ENCODE assay signal across 8 cellular contexts in genomic region chr12:42237853-42238239, GRCh38. TPM values are rescaled to one million over a fixed set of nuclear protein-coding genes. Genes with fewer than 3 reads are reported as not detected.
DNase-seq lines count a peak whose midpoint lies in the region; ATAC-seq and TF ChIP-seq lines count a peak whose summit lies in the region.

No MANE protein-coding gene starts in this region.

- POLR2A ChIA-PET in Caco-2 (lab: Charles Lee), result no interaction called here

- ATAC-seq in GM21576 (IDR thresholded peaks at IDR 0.05; ENCODE audit: unreplicated experiment), result peak; percentile 24
- peak; percentile 51 to 64 for ATAC-seq in natural killer cell treated with Interleukin-12 subunit alpha and Interleukin-12 subunit beta and Interleukin-15 and Interleukin-18, amount 100 ng/mL, for 72 hours

- H3K27ac ChIP-seq in duodenal mucosa (ENCODE audit: low read depth, low read length), result peak overlapping the region; percentile 87

- H3K4me1 Mint-ChIP-seq in Caco-2 (ENCODE audit: low read depth, unreplicated experiment), result peaks cover 9% of the 10 kb centered on the region
- H3K4me1 Mint-ChIP-seq in natural killer cell treated with Interleukin-12 subunit alpha and Interleukin-12 subunit beta and Interleukin-15 and Interleukin-18, amount 100 ng/mL, for 72 hours (ENCODE audit: low read depth in 2 of 2), result peaks cover 21 to 31% of the 10 kb centered on the region in 2 donors

- intact Hi-C loops in Caco-2 (cut with micrococcal nuclease; ENCODE audit: unreplicated experiment), result loop anchor here (1.0 to 5.0 kb wide), 5 partner anchors 89 to 135 kb away; partner anchors contain the start of genes GXYLT1, PPHLN1 and ZCRB1

- H3K4me3 Mint-ChIP-seq in Caco-2 (ENCODE audit: unreplicated experiment), result peak overlapping the region; percentile 75
- peak overlapping the region; percentile 86 for H3K4me3 Mint-ChIP-seq in natural killer cell treated with Interleukin-12 subunit alpha and Interleukin-12 subunit beta and Interleukin-15 and Interleukin-18, amount 100 ng/mL, for 72 hours

- DNase-seq in Caco-2 (no peak), LNCaP clone FGC (ENCODE audit: low read depth) (no peak), SHP77 (lab: John Stamatoyannopoulos, UW) (no peak), foreskin melanocyte (no peak), UCSD-AML1 (lab: John Stamatoyannopoulos, UW; ENCODE audit: unreplicated experiment) (no peak)
- DNase-seq in natural killer cell treated with Interleukin-12 subunit alpha and Interleukin-12 subunit beta and Interleukin-15 and Interleukin-18, amount 100 ng/mL, for 72 hours (ENCODE audit: low spot score), result no peak

- H3K9me3 Mint-ChIP-seq in Caco-2 (ENCODE audit: unreplicated experiment), result no peaks in the 10 kb centered on the region
- no peaks in the 10 kb centered on the region for H3K9me3 Mint-ChIP-seq in natural killer cell treated with Interleukin-12 subunit alpha and Interleukin-12 subunit beta and Interleukin-15 and Interleukin-18, amount 100 ng/mL, for 72 hours

- CTCF ChIA-PET in Caco-2 (lab: Charles Lee), result no interaction called here

- H3K27me3 ChIP-seq in Caco-2 (replicated peaks; ENCODE audit: control insufficient read depth, insufficient read depth, low read length) (no peaks in the 10 kb centered on the region), duodenal mucosa (ENCODE audit: control insufficient read depth in 1 of 2, insufficient read depth in 2 of 2, low read length in 2 of 2) (no peaks in the 10 kb centered on the region)

- no peaks in the 10 kb centered on the region for H3K27me3 Mint-ChIP-seq in Caco-2 (ENCODE audit: insufficient read depth, unreplicated experiment)
- H3K27me3 Mint-ChIP-seq in natural killer cell treated with Interleukin-12 subunit alpha and Interleukin-12 subunit beta and Interleukin-15 and Interleukin-18, amount 100 ng/mL, for 72 hours, result no peaks in the 10 kb centered on the region

- TF ChIP-seq CTCF in Caco-2 (IDR thresholded peaks at IDR 0.05; ENCODE audit: insufficient read depth in 1 of 2, low read depth in 1 of 2, low read length in 1 of 2, severe bottlenecking in 1 of 2, unreplicated experiment in 1 of 2), result no peak
- TF ChIP-seq CTCF in LNCaP clone FGC (IDR thresholded peaks at IDR 0.05; ENCODE audit: control insufficient read depth, extremely low read depth, insufficient read depth), result no peak

- peak overlapping the region; percentile 43 to 60 for H3K9ac ChIP-seq in duodenal mucosa (ENCODE audit: low read depth in 1 of 2, low read length in 2 of 2)

- 0 out of 2 replicates have a peak, but pooled peaks cover 1% of the 10 kb centered on the region for H3K36me3 ChIP-seq in Caco-2 (ENCODE audit: control insufficient read depth, insufficient read depth, low read length)
- no peaks in the 10 kb centered on the region for H3K36me3 ChIP-seq in duodenal mucosa (ENCODE audit: control insufficient read depth in 1 of 2, insufficient read depth in 2 of 2, low read length in 2 of 2)

- peaks cover 9% of the 10 kb centered on the region for H3K36me3 Mint-ChIP-seq in Caco-2 (ENCODE audit: insufficient read depth, unreplicated experiment)
- peaks cover 5% of the 10 kb centered on the region for H3K36me3 Mint-ChIP-seq in natural killer cell treated with Interleukin-12 subunit alpha and Interleukin-12 subunit beta and Interleukin-15 and Interleukin-18, amount 100 ng/mL, for 72 hours

- H3K4me3 ChIP-seq in Caco-2 (ENCODE audit: low read depth, low read length) (peak overlapping the region; percentile 83), LNCaP clone FGC (ENCODE audit: low read depth, low read length) (peak overlapping the region; percentile 74), duodenal mucosa (ENCODE audit: low read depth in 1 of 2, low read length in 2 of 2) (peak overlapping the region; percentile 55 to 62)

- no peaks in the 10 kb centered on the region for H3K9me3 ChIP-seq in Caco-2
- no peaks in the 10 kb centered on the region for H3K9me3 ChIP-seq in duodenal mucosa (ENCODE audit: control insufficient read depth in 1 of 2, low read length in 2 of 2)

- H3K27ac Mint-ChIP-seq in Caco-2 (ENCODE audit: unreplicated experiment), result peak overlapping the region; percentile 65
- peak overlapping the region; percentile 82 to 84 for H3K27ac Mint-ChIP-seq in natural killer cell treated with Interleukin-12 subunit alpha and Interleukin-12 subunit beta and Interleukin-15 and Interleukin-18, amount 100 ng/mL, for 72 hours

- peaks cover 9% of the 10 kb centered on the region for H3K4me1 ChIP-seq in Caco-2
- H3K4me1 ChIP-seq in duodenal mucosa (ENCODE audit: control insufficient read depth in 1 of 2, insufficient read depth in 2 of 2, low read length in 2 of 2), result peaks cover 16 to 25% of the 10 kb centered on the region in 2 donors

- no TSS peak for BruUV-seq in Caco-2 (replicated peaks; lab: Mats Ljungman, UMichigan)

RNA-seq across cellular contexts. Expression of gene YAF2, which starts 0.2 kb away (rescaled TPM):
- 29.2 and 33.2 TPM in 2 replicates for total RNA-seq in Caco-2 (2022)
- total RNA-seq in natural killer cell treated with Interleukin-12 subunit alpha and Interleukin-12 subunit beta and Interleukin-15 and Interleukin-18, amount 100 ng/mL, for 72 hours, result 10 to 100 TPM; 53.4 to 60.8 TPM
